18 cellular contexts compared by ENCODE assay signal in the genomic region with DNA sequence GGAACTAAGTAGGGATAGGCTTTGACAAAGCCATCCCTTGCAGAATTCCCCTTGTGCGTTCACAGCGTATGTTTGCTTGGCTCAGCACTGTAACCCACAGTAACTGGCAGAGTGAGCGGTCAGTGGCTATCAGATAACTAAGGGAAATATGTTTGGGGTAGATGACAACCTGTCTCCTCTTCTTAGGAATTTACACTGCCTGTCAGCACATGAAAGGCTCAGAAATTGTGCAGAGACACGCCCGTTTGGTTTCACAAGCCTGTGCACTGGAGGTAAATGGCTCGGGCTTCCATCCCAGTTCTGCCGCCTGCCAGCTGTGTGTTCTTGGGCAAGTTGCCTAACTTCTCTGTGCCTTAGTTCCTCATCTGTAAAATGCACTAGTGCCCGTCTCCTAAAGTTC.
DNase-seq lines count a peak whose midpoint lies in the region; ATAC-seq, FAIRE-seq and TF ChIP-seq lines count a peak whose summit lies in the region.
"Had no signal": no experiment of that assay in that cellular context is flagged by ENCODE, and none has a peak within 500 bp of the region (broad histone marks: within the 10 kb centered on the region; RNA-seq: fewer than 3 reads in every experiment).

No MANE protein-coding gene starts in this region.

- H3K9me3 ChIP-seq in K562 (replicated peaks; ENCODE audit: control insufficient read depth, insufficient read depth, low read depth, low read length) = no peaks in the 10 kb centered on the region
- H3K9me3 ChIP-seq: thoracic aorta had no signal

- no peak overlapping the region for H3K4me3 ChIP-seq in LNCaP clone FGC (ENCODE audit: low read depth, low read length)
- H3K4me3 ChIP-seq in K562 = no peak overlapping the region
- H3K4me3 ChIP-seq in rectal smooth muscle tissue (ENCODE audit: low read length) = peak overlapping the region; percentile 7
- H3K4me3 ChIP-seq: GM23338, thoracic aorta had no signal

- in situ Hi-C loops in K562 (cut with MboI) = no loop called here

- H3K9me1 ChIP-seq in K562 (ENCODE audit: control insufficient read depth, insufficient read depth, low read length) = peaks cover 4% of the 10 kb centered on the region

- no peak for TF ChIP-seq EP300 in K562 (IDR thresholded peaks at IDR 0.05; ENCODE audit: low read length)

- H3K4me1 ChIP-seq in K562 (replicated peaks in 1 of 2; ENCODE audit: control insufficient read depth in 2 of 2, insufficient read depth in 2 of 2, low read length in 2 of 2) (peaks cover 3 to 11% of the 10 kb centered on the region in 2 experiments; a peak in 2 of 5 replicates), rectal smooth muscle tissue (ENCODE audit: control insufficient read depth, insufficient read depth, low read length) (no peaks in the 10 kb centered on the region)

- DNase-seq in LNCaP clone FGC (ENCODE audit: low read depth) = peak; percentile 59
- DNase-seq in K562 (ENCODE audit: extremely low read depth in 1 of 4, low spot score in 3 of 4) = no peak
- peak; percentile 21 for DNase-seq in kidney tubule cell (ENCODE audit: low spot score)
- DNase-seq in NCI-H446 treated with DMSO at 0.1 percent for 48 hours (lab: John Stamatoyannopoulos, UW) = no peak
- no peak for DNase-seq in superior temporal gyrus (ENCODE audit: extremely low spot score)
- no peak for DNase-seq in medulla oblongata (ENCODE audit: extremely low spot score)
- DNase-seq: activated gamma-delta T cell treated with Interleukin-2 at 50 U/mL for 16 hours, mesenchymal stem cell, NCI-H1105, NCI-H2171, nephron progenitor cell, retina, T-helper 9 cell had no signal

- H3K4me2 ChIP-seq in K562 (ENCODE audit: insufficient read depth, low read length) = no peak overlapping the region
- H3K4me2 ChIP-seq: GM23338, KMS-11 had no signal

- no peak for TF ChIP-seq POLR2A in K562 (conservative IDR thresholded peaks at IDR 0.05)

- CTCF ChIA-PET in K562 (lab: Yijun Ruan, JAX; ENCODE audit: low intra/inter-chr PET ratio) = interaction anchor here (0.6 kb wide), 1 partner anchor 1230 kb away, joined by 3 read pairs; no protein-coding TSS in a partner anchor

- H3K9ac ChIP-seq in K562 (ENCODE audit: insufficient read depth in 1 of 2, low read depth in 2 of 2, low read length in 2 of 2) = no peak overlapping the region
- H3K9ac ChIP-seq in rectal smooth muscle tissue (ENCODE audit: low read length) = no peak overlapping the region
- H3K9ac ChIP-seq: KMS-11 had no signal

- H3K36me3 ChIP-seq in K562 (ENCODE audit: control insufficient read depth, insufficient read depth, low read length) = no peaks in the 10 kb centered on the region
- H3K36me3 ChIP-seq in rectal smooth muscle tissue (ENCODE audit: control insufficient read depth, insufficient read depth, low read length) = peaks cover 2% of the 10 kb centered on the region
- H3K36me3 ChIP-seq: thoracic aorta had no signal

- ATAC-seq in K562 = no peak
- ATAC-seq in HG03342 (IDR thresholded peaks at IDR 0.05; ENCODE audit: unreplicated experiment) = no peak

- POLR2A ChIA-PET in K562 (lab: Yijun Ruan, JAX) = no interaction called here

- TF ChIP-seq CTCF in LNCaP clone FGC (IDR thresholded peaks at IDR 0.05; ENCODE audit: control insufficient read depth, extremely low read depth, insufficient read depth) (no peak), K562 (IDR thresholded peaks at IDR 0.05 in 2 of 3, conservative IDR thresholded peaks at IDR 0.05 in 1 of 3; ENCODE audit: insufficient read depth in 2 of 3, low read depth in 1 of 3, low read length in 3 of 3) (no peak)

- intact Hi-C loops in K562 (cut with micrococcal nuclease) = no loop called here

- no TSS peak for BruUV-seq in K562 (replicated peaks; lab: Mats Ljungman, UMichigan)

- no peak for TF ChIP-seq RAD21 in K562 (CRISPR knock-in tag; conservative IDR thresholded peaks at IDR 0.05 in 1 of 2, IDR thresholded peaks at IDR 0.05 in 1 of 2)

- H2AFZ ChIP-seq in K562 (ENCODE audit: low read depth, low read length) = no peak overlapping the region
- H2AFZ ChIP-seq: GM23338 had no signal

- H3K27ac ChIP-seq in K562 (ENCODE audit: extremely low read depth, low read depth, low read length) (no peak overlapping the region), rectal smooth muscle tissue (ENCODE audit: low read depth, low read length) (no peak overlapping the region)
- H3K27ac ChIP-seq: KMS-11, thoracic aorta had no signal

- no peaks in the 10 kb centered on the region for H3K79me2 ChIP-seq in K562 (ENCODE audit: control insufficient read depth, insufficient read depth, low read length)

- H3K27me3 ChIP-seq in K562 (ENCODE audit: control insufficient read depth in 2 of 2, insufficient read depth in 2 of 2, low read length in 2 of 2) (peaks cover 6 to 40% of the 10 kb centered on the region in 2 experiments; a peak in 4 of 5 replicates), rectal smooth muscle tissue (ENCODE audit: control insufficient read depth, insufficient read depth, low read length) (no peaks in the 10 kb centered on the region)

- H4K20me1 ChIP-seq in K562 (replicated peaks; ENCODE audit: control insufficient read depth, insufficient read depth, low read length) = peaks cover 38% of the 10 kb centered on the region

- WGBS in K562 (ENCODE audit: insufficient coverage, low coverage, missing lambda C conversion rate) = 37% methylated on average over 8 of the region's 8 CpGs

- FAIRE-seq in K562 (lab: Jason Lieb, UNC) = no peak

TF ChIP-seq in K562, 482 proteins besides CTCF, POLR2A, EP300 and RAD21:
- TF ChIP-seq BCOR (IDR thresholded peaks at IDR 0.05) (peak; percentile 83), YY1 (IDR thresholded peaks at IDR 0.05; ENCODE audit: borderline replicate concordance in 1 of 3, control insufficient read depth in 1 of 3, extremely low read depth in 1 of 3, insufficient read depth in 3 of 3, insufficient read length in 1 of 3, insufficient replicate concordance in 2 of 3, low read depth in 1 of 3, low read length in 2 of 3) (no peak), KDM1A (IDR thresholded peaks at IDR 0.05) (peak in 1 of 2 experiments; percentile 47; a peak in 2 of 4 replicates), ZFPM2 (CRISPR knock-in tag; IDR thresholded peaks at IDR 0.05) (no peak), RBM25 (IDR thresholded peaks at IDR 0.05; ENCODE audit: low read depth, low read length, severe bottlenecking) (peak; percentile 93), ZNF77 (CRISPR knock-in tag; IDR thresholded peaks at IDR 0.05) (no peak), HNRNPLL (IDR thresholded peaks at IDR 0.05; ENCODE audit: low read depth, low read length, poor library complexity, severe bottlenecking) (peak; percentile 40), ZFP36 (IDR thresholded peaks at IDR 0.05; ENCODE audit: low read depth, low read length, partially characterized antibody) (peak; percentile 83), RCOR1 (IDR thresholded peaks at IDR 0.05; ENCODE audit: borderline replicate concordance in 1 of 2, low read depth in 2 of 2, low read length in 2 of 2) (0 out of 4 replicates have a peak, but pooled peaks of 1 of the 2 experiments have one; percentile 34)
- TF ChIP-seq, protein P1, sequence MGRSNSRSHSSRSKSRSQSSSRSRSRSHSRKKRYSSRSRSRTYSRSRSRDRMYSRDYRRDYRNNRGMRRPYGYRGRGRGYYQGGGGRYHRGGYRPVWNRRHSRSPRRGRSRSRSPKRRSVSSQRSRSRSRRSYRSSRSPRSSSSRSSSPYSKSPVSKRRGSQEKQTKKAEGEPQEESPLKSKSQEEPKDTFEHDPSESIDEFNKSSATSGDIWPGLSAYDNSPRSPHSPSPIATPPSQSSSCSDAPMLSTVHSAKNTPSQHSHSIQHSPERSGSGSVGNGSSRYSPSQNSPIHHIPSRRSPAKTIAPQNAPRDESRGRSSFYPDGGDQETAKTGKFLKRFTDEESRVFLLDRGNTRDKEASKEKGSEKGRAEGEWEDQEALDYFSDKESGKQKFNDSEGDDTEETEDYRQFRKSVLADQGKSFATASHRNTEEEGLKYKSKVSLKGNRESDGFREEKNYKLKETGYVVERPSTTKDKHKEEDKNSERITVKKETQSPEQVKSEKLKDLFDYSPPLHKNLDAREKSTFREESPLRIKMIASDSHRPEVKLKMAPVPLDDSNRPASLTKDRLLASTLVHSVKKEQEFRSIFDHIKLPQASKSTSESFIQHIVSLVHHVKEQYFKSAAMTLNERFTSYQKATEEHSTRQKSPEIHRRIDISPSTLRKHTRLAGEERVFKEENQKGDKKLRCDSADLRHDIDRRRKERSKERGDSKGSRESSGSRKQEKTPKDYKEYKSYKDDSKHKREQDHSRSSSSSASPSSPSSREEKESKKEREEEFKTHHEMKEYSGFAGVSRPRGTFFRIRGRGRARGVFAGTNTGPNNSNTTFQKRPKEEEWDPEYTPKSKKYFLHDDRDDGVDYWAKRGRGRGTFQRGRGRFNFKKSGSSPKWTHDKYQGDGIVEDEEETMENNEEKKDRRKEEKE (IDR thresholded peaks at IDR 0.05; ENCODE audit: borderline replicate concordance in 1 of 2, control insufficient read depth in 1 of 2, low read depth in 2 of 2, low read length in 1 of 2) = no peak
- TF ChIP-seq, protein P2, sequence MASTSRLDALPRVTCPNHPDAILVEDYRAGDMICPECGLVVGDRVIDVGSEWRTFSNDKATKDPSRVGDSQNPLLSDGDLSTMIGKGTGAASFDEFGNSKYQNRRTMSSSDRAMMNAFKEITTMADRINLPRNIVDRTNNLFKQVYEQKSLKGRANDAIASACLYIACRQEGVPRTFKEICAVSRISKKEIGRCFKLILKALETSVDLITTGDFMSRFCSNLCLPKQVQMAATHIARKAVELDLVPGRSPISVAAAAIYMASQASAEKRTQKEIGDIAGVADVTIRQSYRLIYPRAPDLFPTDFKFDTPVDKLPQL (IDR thresholded peaks at IDR 0.05; ENCODE audit: extremely low read depth, insufficient read length) = no peak
TF ChIP-seq in K562: peak in this region for 6.

Comparison
In these comparisons a context has a peak if more than half of its experiments do, and no peak if none do; other contexts are left out.
1. DNase-seq: peak in LNCaP clone FGC (single experiment) and kidney tubule cell (single experiment); none in K562 (0 of 4), NCI-H446 treated with DMSO at 0.1 percent for 48 hours (single experiment), superior temporal gyrus (single experiment) and medulla oblongata (single experiment).